9 cellular contexts compared by ENCODE assay signal in the genomic region with DNA sequence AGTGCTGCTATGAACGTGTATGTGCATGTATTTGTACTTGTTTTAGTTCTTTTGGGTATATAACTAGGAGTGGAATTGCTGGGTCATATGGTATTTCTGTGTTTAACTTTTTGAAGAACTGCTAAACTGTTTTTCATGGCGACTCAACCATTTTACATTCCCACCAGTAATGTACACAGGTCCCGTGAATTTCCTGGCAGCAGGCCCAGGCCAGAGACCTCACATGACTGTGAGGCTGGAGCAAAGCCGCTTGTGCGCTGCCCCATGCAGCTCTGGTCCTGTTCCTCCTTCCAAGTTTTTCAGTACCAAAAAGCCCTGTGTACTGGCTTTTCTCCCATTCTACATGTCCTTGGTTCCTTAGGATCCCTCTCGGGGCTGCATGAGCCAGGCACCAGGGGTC. TPM values are rescaled to one million over a fixed set of nuclear protein-coding genes. Genes with fewer than 3 reads are reported as not detected.
DNase-seq lines count a peak whose midpoint lies in the region; ATAC-seq and TF ChIP-seq lines count a peak whose summit lies in the region.
"Had no signal": no experiment of that assay in that cellular context is flagged by ENCODE, and none has a peak within 500 bp of the region (broad histone marks: within the 10 kb centered on the region; RNA-seq: fewer than 3 reads in every experiment).

No MANE protein-coding gene starts in this region.

- no peaks in the 10 kb centered on the region for H3K9me3 ChIP-seq in testis

- TF ChIP-seq POLR2A in testis (IDR thresholded peaks at IDR 0.05), result no peak

- 61 to 72% methylated on average over 6 of the region's 6 CpGs for WGBS in testis, 2 donors

- intact Hi-C loops in testis (cut with DNase I; ENCODE audit: low total_unique reads), result no loop called here

- ATAC-seq in HG02623 (IDR thresholded peaks at IDR 0.05; ENCODE audit: unreplicated experiment), result no peak

- no peak overlapping the region for H3K4me3 ChIP-seq in testis

- TF ChIP-seq CTCF in testis (IDR thresholded peaks at IDR 0.05), result no peak

- H3K27me3 ChIP-seq in testis, result no peaks in the 10 kb centered on the region

- no peaks in the 10 kb centered on the region for H3K36me3 ChIP-seq in testis (ENCODE audit: low read depth, missing control alignments)

- DNase-seq in M059J (ENCODE audit: low read depth) (peak; percentile 41), cerebellum (ENCODE audit: low spot score) (peak; percentile 26), iris pigment epithelial cell (ENCODE audit: low read depth) (peak; percentile 64), testis (peak; percentile 63), amniotic stem cell (lab: John Stamatoyannopoulos, UW) (no peak)
- no peak for DNase-seq in activated naive CD4-positive, alpha-beta T cell treated with Interleukin-2 at 50 U/mL for 16 hours
- DNase-seq in stimulated activated CD4-positive, alpha-beta T cell treated with anti-CD3 and anti-CD28 coated beads, Interleukin-1b, Interleukin-23, amount 100 ng/mL, for 48 hours, result no peak
- DNase-seq: nephron progenitor cell had no signal

- no peak overlapping the region for H3K27ac ChIP-seq in testis

- H3K4me1 ChIP-seq in testis, result peaks cover 21% of the 10 kb centered on the region

RNA-seq across cellular contexts. Expression of a gene that starts 29.6 kb away (rescaled TPM):
- 0.64 and 0.66 TPM in 2 replicates for total RNA-seq in M059J (2014; rRNA removed; shearing (Covaris generic))
- total RNA-seq in cerebellum (6.4 TPM), testis (10 to 100 TPM; 19.1 to 33.8 TPM)
- 4.9 TPM for polyA plus RNA-seq in testis (ENCODE audit: insufficient read depth, low read depth, low replicate concordance)

RNA-seq across cellular contexts. Expression of a gene that starts 45.7 kb away (rescaled TPM):
- not detected in 2 replicates for total RNA-seq in M059J (2014; rRNA removed; shearing (Covaris generic))
- not detected for total RNA-seq in cerebellum
- total RNA-seq in testis, result under 1 TPM; 0.56 to 0.94 TPM
- 2.2 TPM for polyA plus RNA-seq in testis (ENCODE audit: insufficient read depth, low read depth, low replicate concordance)

Comparison
In these comparisons a context has a peak if more than half of its experiments do, and no peak if none do; other contexts are left out.
1. DNase-seq: peak in M059J (single experiment), cerebellum (single experiment), iris pigment epithelial cell (single experiment) and testis (single experiment); none in amniotic stem cell (single experiment), activated naive CD4-positive, alpha-beta T cell treated with Interleukin-2 at 50 U/mL for 16 hours (single experiment) and stimulated activated CD4-positive, alpha-beta T cell treated with anti-CD3 and anti-CD28 coated beads, Interleukin-1b, Interleukin-23, amount 100 ng/mL, for 48 hours (single experiment).